In the genomic region with DNA sequence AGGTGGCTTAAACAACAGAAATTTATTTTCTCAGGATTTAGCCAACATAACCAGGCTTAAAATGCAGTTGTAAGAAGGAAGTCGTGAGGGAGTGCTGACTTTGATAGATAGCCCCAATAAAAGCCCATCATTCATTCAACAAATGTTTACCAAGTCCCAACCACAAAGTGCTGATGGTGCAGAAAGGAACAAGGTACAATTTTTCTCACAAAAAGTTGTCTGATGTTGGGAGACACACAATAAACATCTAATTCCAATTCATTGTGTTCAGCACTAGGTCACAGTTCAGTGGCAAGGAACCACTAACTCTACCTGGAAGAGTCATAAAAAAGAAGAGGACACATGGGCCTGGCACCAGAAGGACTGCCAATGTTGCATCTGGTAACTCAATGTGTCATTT, we compare ENCODE assay signal across 1 cellular context.
TF ChIP-seq lines count a peak whose summit lies in the region.

No MANE protein-coding gene starts in this region.

TF ChIP-seq in HEK293, 187 proteins besides CTCF, POLR2A, EP300 and RAD21 (continued from another document):
- no peak for TF ChIP-seq ZNF645 (tag by site-specific recombination; IDR thresholded peaks at IDR 0.05)
- no peak for TF ChIP-seq ZNF211 (tag by site-specific recombination; IDR thresholded peaks at IDR 0.05; ENCODE audit: low read depth)
- no peak for TF ChIP-seq ZBTB7A (tag by site-specific recombination; IDR thresholded peaks at IDR 0.05; ENCODE audit: low read depth)
- no peak for TF ChIP-seq ZNF449 (tag by site-specific recombination; IDR thresholded peaks at IDR 0.05)
- TF ChIP-seq KLF1 (tag by site-specific recombination; IDR thresholded peaks at IDR 0.05), result no peak
- TF ChIP-seq, protein P1, sequence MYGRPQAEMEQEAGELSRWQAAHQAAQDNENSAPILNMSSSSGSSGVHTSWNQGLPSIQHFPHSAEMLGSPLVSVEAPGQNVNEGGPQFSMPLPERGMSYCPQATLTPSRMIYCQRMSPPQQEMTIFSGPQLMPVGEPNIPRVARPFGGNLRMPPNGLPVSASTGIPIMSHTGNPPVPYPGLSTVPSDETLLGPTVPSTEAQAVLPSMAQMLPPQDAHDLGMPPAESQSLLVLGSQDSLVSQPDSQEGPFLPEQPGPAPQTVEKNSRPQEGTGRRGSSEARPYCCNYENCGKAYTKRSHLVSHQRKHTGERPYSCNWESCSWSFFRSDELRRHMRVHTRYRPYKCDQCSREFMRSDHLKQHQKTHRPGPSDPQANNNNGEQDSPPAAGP (tag by site-specific recombination; IDR thresholded peaks at IDR 0.05), result no peak
- TF ChIP-seq BCL6B (tag by site-specific recombination; IDR thresholded peaks at IDR 0.05), result no peak
